In the genomic region with DNA sequence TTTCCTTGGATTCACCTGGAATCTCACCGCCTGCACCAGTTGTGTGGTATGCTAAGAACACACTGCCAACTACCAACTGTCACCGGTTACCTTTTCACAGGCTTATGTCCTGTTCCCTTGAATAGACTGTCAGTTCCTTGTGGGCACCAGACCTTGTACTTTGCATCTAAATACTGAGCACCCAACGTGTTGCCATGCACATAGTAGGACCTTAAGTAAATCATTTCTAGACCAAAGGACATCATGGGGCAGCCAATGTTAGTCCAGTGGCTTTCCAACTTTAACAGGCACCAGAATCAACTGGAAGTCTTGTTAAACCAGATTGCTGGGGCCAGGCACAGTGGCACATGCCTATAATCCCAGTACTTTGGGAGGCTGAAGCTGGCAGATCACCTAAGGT, we compare ENCODE assay signal across 16 cellular contexts. TPM values are rescaled to one million over a fixed set of nuclear protein-coding genes. Genes with fewer than 3 reads are reported as not detected.
DNase-seq lines count a peak whose midpoint lies in the region; ATAC-seq, FAIRE-seq and TF ChIP-seq lines count a peak whose summit lies in the region.
"Had no signal": no experiment of that assay in that cellular context is flagged by ENCODE, and none has a peak within 500 bp of the region (broad histone marks: within the 10 kb centered on the region; RNA-seq: fewer than 3 reads in every experiment).

No MANE protein-coding gene starts in this region.

- ATAC-seq in HepG2 (no peak), right lobe of liver (no peak), aorta (ENCODE audit: low FRiP score) (no peak)
- ATAC-seq in activated CD8-positive, alpha-beta T cell treated with anti-CD3 and anti-CD28 coated beads, Interleukin-2, amount 10 ng/mL, durations not matched to agents 7 days and 5 days = no peak

- H3K4me2 ChIP-seq in HepG2 (ENCODE audit: low read depth, low read length) = no peak overlapping the region

- peaks cover 13% of the 10 kb centered on the region for H3K79me2 ChIP-seq in HepG2 (ENCODE audit: insufficient read depth, low read length)

- TF ChIP-seq CTCF in HepG2 (CRISPR knock-in tag; IDR thresholded peaks at IDR 0.05) = no peak
- no peak for TF ChIP-seq CTCF in right lobe of liver (IDR thresholded peaks at IDR 0.05)
- no peak for TF ChIP-seq CTCF in testis (IDR thresholded peaks at IDR 0.05)

- no peaks in the 10 kb centered on the region for H4K20me1 ChIP-seq in HepG2 (ENCODE audit: insufficient read depth, low read length)

- POLR2A ChIA-PET in HepG2 (lab: Yijun Ruan, JAX) = interaction anchor here (1.7 to 2.5 kb wide), 3 partner anchors 15 to 52 kb away, joined by 7 to 15 read pairs (median 8); partner anchors contain the start of gene ITPKA
- POLR2A ChIA-PET in activated CD8-positive, alpha-beta T cell treated with anti-CD3 and anti-CD28 coated beads, Interleukin-2, amount 10 ng/mL, durations not matched to agents 7 days and 5 days (lab: Charles Lee) = interaction anchor here (0.7 kb wide), 1 partner anchor 392 kb away, joined by 3 read pairs; no protein-coding TSS in a partner anchor

- CTCF ChIA-PET in HepG2 (lab: Yijun Ruan, JAX; ENCODE audit: low intra/inter-chr PET ratio, low total read pairs) = no interaction called here
- CTCF ChIA-PET in activated CD8-positive, alpha-beta T cell treated with anti-CD3 and anti-CD28 coated beads, Interleukin-2, amount 10 ng/mL, durations not matched to agents 7 days and 5 days (lab: Charles Lee) = interaction anchor here (0.7 to 1.7 kb wide), 2 partner anchors 40 to 80 kb away, joined by 3 to 6 read pairs; no protein-coding TSS in a partner anchor

- H3K9me3 ChIP-seq in HepG2 (ENCODE audit: low read length) (no peaks in the 10 kb centered on the region), right lobe of liver (no peaks in the 10 kb centered on the region), testis (no peaks in the 10 kb centered on the region), aorta (ENCODE audit: control insufficient read depth, low read length) (no peaks in the 10 kb centered on the region)
- H3K9me3 ChIP-seq: sigmoid colon had no signal

- H3K4me3 Mint-ChIP-seq in activated CD8-positive, alpha-beta T cell treated with anti-CD3 and anti-CD28 coated beads, Interleukin-2, amount 10 ng/mL, durations not matched to agents 7 days and 5 days = peak overlapping the region; percentile 98
- peak overlapping the region; percentile 94 to 97 (median 95) for H3K4me3 Mint-ChIP-seq in immature natural killer cell

- H3K9me3 Mint-ChIP-seq in activated CD8-positive, alpha-beta T cell treated with anti-CD3 and anti-CD28 coated beads, Interleukin-2, amount 10 ng/mL, durations not matched to agents 7 days and 5 days (ENCODE audit: insufficient read depth) = no peaks in the 10 kb centered on the region
- H3K9me3 Mint-ChIP-seq in immature natural killer cell = no peaks in the 10 kb centered on the region

- H2AFZ ChIP-seq in HepG2 (ENCODE audit: low read length) = no peak overlapping the region

- TF ChIP-seq RAD21 in HepG2 (CRISPR knock-in tag; IDR thresholded peaks at IDR 0.05) = no peak

- no peak for FAIRE-seq in HepG2 (lab: Jason Lieb, UNC)
- FAIRE-seq: H54 had no signal

- DNase-seq in HepG2 (ENCODE audit: low spot score) (no peak), right lobe of liver (no peak), immature natural killer cell (no peak), testis (no peak), aorta (no peak)
- DNase-seq in activated CD8-positive, alpha-beta T cell treated with anti-CD3 and anti-CD28 coated beads, Interleukin-2, amount 10 ng/mL, durations not matched to agents 7 days and 5 days = no peak
- no peak for DNase-seq in activated effector memory CD4-positive, alpha-beta T cell treated with Interleukin-2 at 50 U/mL for 16 hours
- DNase-seq in stimulated activated CD4-positive, alpha-beta T cell treated with anti-CD3 and anti-CD28 coated beads, Interleukin-1b, Interleukin-23, amount 100 ng/mL, for 48 hours = no peak
- DNase-seq: NCI-H1105; NCI-H774; RPMI8226; stimulated activated CD4-positive, alpha-beta T cell treated with anti-CD3 and anti-CD28 coated beads, Interleukin-4, amount 100 ng/mL, for 1 hour had no signal

- no peaks in the 10 kb centered on the region for H3K27me3 ChIP-seq in HepG2 (ENCODE audit: control insufficient read depth in 1 of 2, insufficient read depth in 2 of 2, low read length in 2 of 2)
- H3K27me3 ChIP-seq in right lobe of liver = no peaks in the 10 kb centered on the region
- no peaks in the 10 kb centered on the region for H3K27me3 ChIP-seq in testis
- H3K27me3 ChIP-seq in aorta (ENCODE audit: control insufficient read depth in 1 of 2, insufficient read depth in 2 of 2, low read length in 1 of 2) = no peaks in the 10 kb centered on the region
- H3K27me3 ChIP-seq: sigmoid colon had no signal

- in situ Hi-C loops in HepG2 (cut with HindIII; ENCODE audit: extremely low pct_ligation_motif_present, low pct_unique_long_range_greater_than_20kb) = no loop called here

- no peak for TF ChIP-seq EP300 in HepG2 (IDR thresholded peaks at IDR 0.05; ENCODE audit: low read depth in 2 of 2, low read length in 2 of 2)
- no peak for TF ChIP-seq EP300 in HepG2 (CRISPR knock-in tag; IDR thresholded peaks at IDR 0.05; ENCODE audit: borderline replicate concordance)

- H3K9ac ChIP-seq in HepG2 (ENCODE audit: insufficient read depth, low read depth, low read length) = no peak overlapping the region

- intact Hi-C loops in HepG2 (cut with micrococcal nuclease; ENCODE audit: unreplicated experiment) (no loop called here), right lobe of liver (cut with DNase I) (no loop called here), testis (cut with DNase I; ENCODE audit: low total_unique reads) (no loop called here), aorta (cut with DNase I) (no loop called here)

- peaks cover 19% of the 10 kb centered on the region for H3K4me1 Mint-ChIP-seq in activated CD8-positive, alpha-beta T cell treated with anti-CD3 and anti-CD28 coated beads, Interleukin-2, amount 10 ng/mL, durations not matched to agents 7 days and 5 days (ENCODE audit: low read depth)
- peaks cover 20 to 25% of the 10 kb centered on the region in 2 donors for H3K4me1 Mint-ChIP-seq in immature natural killer cell

- no peak for TF ChIP-seq POLR2A in HepG2 (IDR thresholded peaks at IDR 0.05; ENCODE audit: insufficient read depth in 1 of 2, low read depth in 2 of 2, low read length in 2 of 2)
- no peak for TF ChIP-seq POLR2A in right lobe of liver (IDR thresholded peaks at IDR 0.05)
- no peak for TF ChIP-seq POLR2A in testis (IDR thresholded peaks at IDR 0.05)

- WGBS in HepG2 (ENCODE audit: low lambda C conversion rate) = 51% methylated on average over 3 of the region's 3 CpGs
- 75% methylated on average over 3 of the region's 3 CpGs for WGBS in right lobe of liver (ENCODE audit: insufficient coverage, low coverage, low lambda C conversion rate, missing lambda C conversion rate)
- WGBS in testis, 2 donors = 83 to 86% methylated on average over 3 of the region's 3 CpGs
- WGBS in aorta, 2 donors = 88 to 89% methylated on average over 3 of the region's 3 CpGs

- H3K36me3 ChIP-seq in HepG2 (replicated peaks in 1 of 2; ENCODE audit: control insufficient read depth in 1 of 2, insufficient read depth in 2 of 2, low read length in 2 of 2) (no peaks in the 10 kb centered on the region), right lobe of liver (no peaks in the 10 kb centered on the region), testis (ENCODE audit: low read depth, missing control alignments) (no peaks in the 10 kb centered on the region), aorta (ENCODE audit: control insufficient read depth in 1 of 2, insufficient read depth in 2 of 2, low read length in 1 of 2) (no peaks in the 10 kb centered on the region)
- H3K36me3 ChIP-seq: sigmoid colon had no signal

- H3K4me1 ChIP-seq in HepG2 (ENCODE audit: insufficient read depth, low read length) (peaks cover 46% of the 10 kb centered on the region), right lobe of liver (peaks cover 0 to 6% (median 3%) of the 10 kb centered on the region in 4 donors), testis (peaks cover 11% of the 10 kb centered on the region), aorta (ENCODE audit: control insufficient read depth in 1 of 2, insufficient read depth in 2 of 2, low read length in 2 of 2) (no peaks in the 10 kb centered on the region)

- H3K4me3 ChIP-seq in HepG2 (replicated peaks in 1 of 3; ENCODE audit: insufficient read depth in 1 of 3, low read depth in 2 of 3, low read length in 3 of 3) (no peak overlapping the region), right lobe of liver (no peak overlapping the region), testis (no peak overlapping the region), aorta (ENCODE audit: low read length in 2 of 2) (no peak overlapping the region)

- BruUV-seq in HepG2 (replicated peaks; lab: Mats Ljungman, UMichigan) = no TSS peak

- no peak overlapping the region for H3K27ac Mint-ChIP-seq in activated CD8-positive, alpha-beta T cell treated with anti-CD3 and anti-CD28 coated beads, Interleukin-2, amount 10 ng/mL, durations not matched to agents 7 days and 5 days
- peak overlapping the region; percentile 39 to 93 (median 88) for H3K27ac Mint-ChIP-seq in immature natural killer cell

- no peaks in the 10 kb centered on the region for H3K27me3 Mint-ChIP-seq in activated CD8-positive, alpha-beta T cell treated with anti-CD3 and anti-CD28 coated beads, Interleukin-2, amount 10 ng/mL, durations not matched to agents 7 days and 5 days (ENCODE audit: low read depth)
- peaks cover 0 to 13% (median 12%) of the 10 kb centered on the region in 3 donors for H3K27me3 Mint-ChIP-seq in immature natural killer cell (ENCODE audit: low read depth in 3 of 3)

- H3K27ac ChIP-seq in HepG2 (ENCODE audit: extremely low read length, insufficient read depth, low read length) (no peak overlapping the region), right lobe of liver (no peak overlapping the region), testis (peak overlapping the region; percentile 7 to 84), aorta (ENCODE audit: low read depth in 1 of 2, low read length in 2 of 2) (no peak overlapping the region)

- no peaks in the 10 kb centered on the region for H3K36me3 Mint-ChIP-seq in activated CD8-positive, alpha-beta T cell treated with anti-CD3 and anti-CD28 coated beads, Interleukin-2, amount 10 ng/mL, durations not matched to agents 7 days and 5 days (ENCODE audit: low read depth)
- H3K36me3 Mint-ChIP-seq in immature natural killer cell = no peaks in the 10 kb centered on the region

RNA-seq across cellular contexts. Expression of gene RPAP1, which starts 1.2 kb away (rescaled TPM):
- total RNA-seq in HepG2 (2016; rRNA removed; fragmentation: Illumina TruSeq; extraction: Trizol) = 20.6 and 28.1 TPM in 2 replicates
- total RNA-seq in HepG2 (2016; cell fraction: cytosol; rRNA removed; fragmentation: Illumina TruSeq; extraction: Trizol; ENCODE audit: low read depth) = 2.9 and 4.8 TPM in 2 replicates
- 19.4 and 24.9 TPM in 2 replicates for total RNA-seq in HepG2 (2016; cell fraction: insoluble cytoplasmic fraction; rRNA removed; fragmentation: Illumina TruSeq; extraction: Trizol)
- 7.5 and 9.5 TPM in 2 replicates for total RNA-seq in HepG2 (2016; cell fraction: membrane; rRNA removed; fragmentation: Illumina TruSeq; extraction: Trizol)
- total RNA-seq in HepG2 (2016; cell fraction: nucleus; rRNA removed; fragmentation: Illumina TruSeq; extraction: Trizol) = 20.1 and 24.6 TPM in 2 replicates
- 15.1 and 16.2 TPM in 2 replicates for polyA plus RNA-seq in HepG2 (2011; rRNA removed)
- 7.0 and 9.8 TPM in 2 replicates for polyA plus RNA-seq in HepG2 (2011; cell fraction: cytosol; rRNA removed)
- polyA plus RNA-seq in HepG2 (2011; cell fraction: nucleus; rRNA removed) = 56.6 and 66.8 TPM in 2 replicates
- 26.5 TPM in 2 replicates for polyA plus RNA-seq in HepG2 (2012)
- polyA plus RNA-seq in HepG2 (2016; cell fraction: cytosol; fragmentation: Illumina TruSeq; extraction: Trizol; ENCODE audit: low read depth) = 2.1 and 2.5 TPM in 2 replicates
- polyA plus RNA-seq in HepG2 (2016; cell fraction: insoluble cytoplasmic fraction; fragmentation: Illumina TruSeq; extraction: Trizol; ENCODE audit: low read depth) = 15.7 and 22.2 TPM in 2 replicates
- 3.5 and 5.6 TPM in 2 replicates for polyA plus RNA-seq in HepG2 (2016; cell fraction: membrane; fragmentation: Illumina TruSeq; extraction: Trizol; ENCODE audit: low read depth)
- 36.5 and 38.9 TPM in 2 replicates for polyA plus RNA-seq in HepG2 (2016; cell fraction: nucleus; fragmentation: Illumina TruSeq; extraction: Trizol; ENCODE audit: insufficient read depth, low read depth)
- 24.4 and 46.4 TPM in 2 replicates for polyA minus RNA-seq in HepG2 (2011; rRNA and poly(A)+ RNA removed; ENCODE audit: low replicate concordance)
- polyA minus RNA-seq in HepG2 (2011; cell fraction: cytosol; rRNA and poly(A)+ RNA removed) = 13.8 and 16.5 TPM in 2 replicates
- 27.7 and 30.0 TPM in 2 replicates for polyA minus RNA-seq in HepG2 (2011; cell fraction: nucleus; rRNA and poly(A)+ RNA removed)
- total RNA-seq in right lobe of liver = 10 to 100 TPM; 13.9 to 20.8 (median 17.9) TPM
- total RNA-seq in activated CD8-positive, alpha-beta T cell treated with anti-CD3 and anti-CD28 coated beads, Interleukin-2, amount 10 ng/mL, durations not matched to agents 7 days and 5 days = 10 to 100 TPM; 38.1 to 41.6 TPM
- 10 to 100 TPM in 1 of 3 donors, 1 to 10 TPM in 2; 3.7 to 15.0 (median 4.9) TPM for polyA plus RNA-seq in immature natural killer cell
- 10 to 100 TPM; 49.4 to 70.9 TPM for total RNA-seq in testis
- 36.3 TPM for polyA plus RNA-seq in testis (ENCODE audit: insufficient read depth, low read depth, low replicate concordance)
- total RNA-seq in aorta = 10 to 100 TPM; 19.9 to 27.5 TPM
- polyA plus RNA-seq in aorta = 1 to 10 TPM; 7.5 to 8.6 TPM

RNA-seq across cellular contexts. Expression of gene TYRO3, which starts 13.8 kb away (rescaled TPM):
- 12.4 and 24.0 TPM in 2 replicates for total RNA-seq in HepG2 (2016; rRNA removed; fragmentation: Illumina TruSeq; extraction: Trizol)
- 8.5 and 10.2 TPM in 2 replicates for total RNA-seq in HepG2 (2016; cell fraction: cytosol; rRNA removed; fragmentation: Illumina TruSeq; extraction: Trizol; ENCODE audit: low read depth)
- 12.7 and 22.1 TPM in 2 replicates for total RNA-seq in HepG2 (2016; cell fraction: insoluble cytoplasmic fraction; rRNA removed; fragmentation: Illumina TruSeq; extraction: Trizol)
- total RNA-seq in HepG2 (2016; cell fraction: membrane; rRNA removed; fragmentation: Illumina TruSeq; extraction: Trizol) = 13.7 and 17.0 TPM in 2 replicates
- total RNA-seq in HepG2 (2016; cell fraction: nucleus; rRNA removed; fragmentation: Illumina TruSeq; extraction: Trizol) = 16.6 and 22.9 TPM in 2 replicates
- 43.6 and 48.0 TPM in 2 replicates for polyA plus RNA-seq in HepG2 (2011; rRNA removed)
- polyA plus RNA-seq in HepG2 (2011; cell fraction: cytosol; rRNA removed) = 34.1 and 42.7 TPM in 2 replicates
- 45.0 and 51.9 TPM in 2 replicates for polyA plus RNA-seq in HepG2 (2011; cell fraction: nucleus; rRNA removed)
- polyA plus RNA-seq in HepG2 (2012) = 24.1 and 31.2 TPM in 2 replicates
- 3.8 and 5.0 TPM in 2 replicates for polyA plus RNA-seq in HepG2 (2016; cell fraction: cytosol; fragmentation: Illumina TruSeq; extraction: Trizol; ENCODE audit: low read depth)
- 9.1 and 11.5 TPM in 2 replicates for polyA plus RNA-seq in HepG2 (2016; cell fraction: insoluble cytoplasmic fraction; fragmentation: Illumina TruSeq; extraction: Trizol; ENCODE audit: low read depth)
- 8.9 and 12.0 TPM in 2 replicates for polyA plus RNA-seq in HepG2 (2016; cell fraction: membrane; fragmentation: Illumina TruSeq; extraction: Trizol; ENCODE audit: low read depth)
- polyA plus RNA-seq in HepG2 (2016; cell fraction: nucleus; fragmentation: Illumina TruSeq; extraction: Trizol; ENCODE audit: insufficient read depth, low read depth) = 23.9 and 24.2 TPM in 2 replicates
- polyA minus RNA-seq in HepG2 (2011; rRNA and poly(A)+ RNA removed; ENCODE audit: low replicate concordance) = 189 and 236 TPM in 2 replicates
- 48.4 and 49.0 TPM in 2 replicates for polyA minus RNA-seq in HepG2 (2011; cell fraction: cytosol; rRNA and poly(A)+ RNA removed)
- polyA minus RNA-seq in HepG2 (2011; cell fraction: nucleus; rRNA and poly(A)+ RNA removed) = 33.2 and 34.2 TPM in 2 replicates
- 1 to 10 TPM; 1.1 to 2.9 (median 1.8) TPM for total RNA-seq in right lobe of liver
- total RNA-seq in activated CD8-positive, alpha-beta T cell treated with anti-CD3 and anti-CD28 coated beads, Interleukin-2, amount 10 ng/mL, durations not matched to agents 7 days and 5 days = under 1 TPM; 0.29 to 0.71 TPM
- polyA plus RNA-seq in immature natural killer cell = under 1 TPM in 2 of 3 donors, not detected in 1; 0.38 to 0.95 TPM
- total RNA-seq in testis = 100 to 1,000 TPM; 107 to 156 TPM
- polyA plus RNA-seq in testis (ENCODE audit: insufficient read depth, low read depth, low replicate concordance) = 99.0 TPM
- 1 to 10 TPM; 6.0 to 9.8 TPM for total RNA-seq in aorta
- polyA plus RNA-seq in aorta = 1 to 10 TPM; 3.4 to 4.5 TPM

RNA-seq across cellular contexts. Expression of gene LTK, which starts 31.6 kb away (rescaled TPM):
- total RNA-seq in HepG2 (2016; rRNA removed; fragmentation: Illumina TruSeq; extraction: Trizol) (not detected in 2 replicates), right lobe of liver (1 to 10 TPM in 4 of 6 experiments, under 1 TPM in 2; 0.56 to 3.3 (median 1.8) TPM), testis (1 to 10 TPM; 3.7 to 4.2 TPM), aorta (1 to 10 TPM in 1 of 2 donors, under 1 TPM in 1; 0.19 to 1.1 TPM)
- not detected in 2 replicates for total RNA-seq in HepG2 (2016; cell fraction: cytosol; rRNA removed; fragmentation: Illumina TruSeq; extraction: Trizol; ENCODE audit: low read depth)
- not detected in 2 replicates for total RNA-seq in HepG2 (2016; cell fraction: insoluble cytoplasmic fraction; rRNA removed; fragmentation: Illumina TruSeq; extraction: Trizol)
- not detected in 2 replicates for total RNA-seq in HepG2 (2016; cell fraction: membrane; rRNA removed; fragmentation: Illumina TruSeq; extraction: Trizol)
- total RNA-seq in HepG2 (2016; cell fraction: nucleus; rRNA removed; fragmentation: Illumina TruSeq; extraction: Trizol) = 0.12 TPM in 1 of 2 replicates, not detected in the other
- polyA plus RNA-seq in HepG2 (2011; rRNA removed) (0.01 and 0.05 TPM in 2 replicates), immature natural killer cell (under 1 TPM in 1 of 3 donors, not detected in 2; 0.48 TPM), testis (ENCODE audit: insufficient read depth, low read depth, low replicate concordance) (2.9 TPM), aorta (1 to 10 TPM in 1 of 2 donors, under 1 TPM in 1; 0.38 to 1.9 TPM)
- 0.05 TPM in 1 of 2 replicates, not detected in the other for polyA plus RNA-seq in HepG2 (2011; cell fraction: cytosol; rRNA removed)
- polyA plus RNA-seq in HepG2 (2011; cell fraction: nucleus; rRNA removed) = 0.63 and 0.68 TPM in 2 replicates
- 0.19 TPM in 1 of 2 replicates, not detected in the other for polyA plus RNA-seq in HepG2 (2012)
- not detected in 2 replicates for polyA plus RNA-seq in HepG2 (2016; cell fraction: cytosol; fragmentation: Illumina TruSeq; extraction: Trizol; ENCODE audit: low read depth)
- not detected in 2 replicates for polyA plus RNA-seq in HepG2 (2016; cell fraction: insoluble cytoplasmic fraction; fragmentation: Illumina TruSeq; extraction: Trizol; ENCODE audit: low read depth)
- polyA plus RNA-seq in HepG2 (2016; cell fraction: membrane; fragmentation: Illumina TruSeq; extraction: Trizol; ENCODE audit: low read depth) = not detected in 2 replicates
- polyA plus RNA-seq in HepG2 (2016; cell fraction: nucleus; fragmentation: Illumina TruSeq; extraction: Trizol; ENCODE audit: insufficient read depth, low read depth) = not detected in 2 replicates
- polyA minus RNA-seq in HepG2 (2011; rRNA and poly(A)+ RNA removed; ENCODE audit: low replicate concordance) = 0.37 TPM in 1 of 2 replicates, not detected in the other
- not detected in 2 replicates for polyA minus RNA-seq in HepG2 (2011; cell fraction: cytosol; rRNA and poly(A)+ RNA removed)
- polyA minus RNA-seq in HepG2 (2011; cell fraction: nucleus; rRNA and poly(A)+ RNA removed) = not detected in 2 replicates
- under 1 TPM; 0.21 TPM for total RNA-seq in activated CD8-positive, alpha-beta T cell treated with anti-CD3 and anti-CD28 coated beads, Interleukin-2, amount 10 ng/mL, durations not matched to agents 7 days and 5 days
- total RNA-seq: lung microvascular endothelial cell, occipital lobe had no signal

RNA-seq across cellular contexts. Expression of gene ITPKA, which starts 51.5 kb away (rescaled TPM):
- total RNA-seq in HepG2 (2016; rRNA removed; fragmentation: Illumina TruSeq; extraction: Trizol) = 29.7 and 41.3 TPM in 2 replicates
- total RNA-seq in HepG2 (2016; cell fraction: cytosol; rRNA removed; fragmentation: Illumina TruSeq; extraction: Trizol; ENCODE audit: low read depth) = 18.2 and 21.9 TPM in 2 replicates
- total RNA-seq in HepG2 (2016; cell fraction: insoluble cytoplasmic fraction; rRNA removed; fragmentation: Illumina TruSeq; extraction: Trizol) = 29.5 and 42.6 TPM in 2 replicates
- total RNA-seq in HepG2 (2016; cell fraction: membrane; rRNA removed; fragmentation: Illumina TruSeq; extraction: Trizol) = 35.6 and 37.8 TPM in 2 replicates
- 20.4 and 24.5 TPM in 2 replicates for total RNA-seq in HepG2 (2016; cell fraction: nucleus; rRNA removed; fragmentation: Illumina TruSeq; extraction: Trizol)
- 13.2 and 16.4 TPM in 2 replicates for polyA plus RNA-seq in HepG2 (2011; rRNA removed)
- polyA plus RNA-seq in HepG2 (2011; cell fraction: cytosol; rRNA removed) = 16.8 and 21.5 TPM in 2 replicates
- polyA plus RNA-seq in HepG2 (2011; cell fraction: nucleus; rRNA removed) = 31.6 and 37.7 TPM in 2 replicates
- polyA plus RNA-seq in HepG2 (2012) = 11.4 and 12.0 TPM in 2 replicates
- 20.8 and 23.5 TPM in 2 replicates for polyA plus RNA-seq in HepG2 (2016; cell fraction: cytosol; fragmentation: Illumina TruSeq; extraction: Trizol; ENCODE audit: low read depth)
- polyA plus RNA-seq in HepG2 (2016; cell fraction: insoluble cytoplasmic fraction; fragmentation: Illumina TruSeq; extraction: Trizol; ENCODE audit: low read depth) = 34.6 and 34.9 TPM in 2 replicates
- polyA plus RNA-seq in HepG2 (2016; cell fraction: membrane; fragmentation: Illumina TruSeq; extraction: Trizol; ENCODE audit: low read depth) = 30.1 and 33.1 TPM in 2 replicates
- 50.2 and 55.6 TPM in 2 replicates for polyA plus RNA-seq in HepG2 (2016; cell fraction: nucleus; fragmentation: Illumina TruSeq; extraction: Trizol; ENCODE audit: insufficient read depth, low read depth)
- polyA minus RNA-seq in HepG2 (2011; rRNA and poly(A)+ RNA removed; ENCODE audit: low replicate concordance) = 1.6 and 25.3 TPM in 2 replicates
- polyA minus RNA-seq in HepG2 (2011; cell fraction: cytosol; rRNA and poly(A)+ RNA removed) = 14.9 and 16.9 TPM in 2 replicates
- 6.8 and 9.9 TPM in 2 replicates for polyA minus RNA-seq in HepG2 (2011; cell fraction: nucleus; rRNA and poly(A)+ RNA removed)
- total RNA-seq in right lobe of liver = 10 to 100 TPM in 2 of 6 experiments, 1 to 10 TPM in 1, under 1 TPM in 3; 0.60 to 15.5 (median 1.4) TPM
- under 1 TPM; 0.24 to 0.29 TPM for total RNA-seq in activated CD8-positive, alpha-beta T cell treated with anti-CD3 and anti-CD28 coated beads, Interleukin-2, amount 10 ng/mL, durations not matched to agents 7 days and 5 days
- polyA plus RNA-seq in immature natural killer cell = not detected
- total RNA-seq in testis = 10 to 100 TPM; 16.7 to 21.3 TPM
- 12.1 TPM for polyA plus RNA-seq in testis (ENCODE audit: insufficient read depth, low read depth, low replicate concordance)
- under 1 TPM; 0.29 to 0.33 TPM for total RNA-seq in aorta
- polyA plus RNA-seq in aorta = 1 to 10 TPM in 1 of 2 donors, under 1 TPM in 1; 0.43 to 8.1 TPM

Comparison
In these comparisons a context has a peak if more than half of its experiments do, and no peak if none do; other contexts are left out.
1. H3K27ac ChIP-seq: peak in testis (2 of 2); none in HepG2 (single experiment), right lobe of liver (0 of 3) and aorta (0 of 2).